ENCODE assay signal across 24 cellular contexts in genomic region chr1:24163999-24164398, GRCh38. TPM values are rescaled to one million over a fixed set of nuclear protein-coding genes. Genes with fewer than 3 reads are reported as not detected.
DNase-seq lines count a peak whose midpoint lies in the region; ATAC-seq, FAIRE-seq and TF ChIP-seq lines count a peak whose summit lies in the region.
"Had no signal": no experiment of that assay in that cellular context is flagged by ENCODE, and none has a peak within 500 bp of the region (broad histone marks: within the 10 kb centered on the region; RNA-seq: fewer than 3 reads in every experiment).

No MANE protein-coding gene starts in this region.

- no peak for TF ChIP-seq POLR2A in HepG2 (IDR thresholded peaks at IDR 0.05; ENCODE audit: insufficient read depth in 1 of 2, low read depth in 2 of 2, low read length in 2 of 2)

- CTCF ChIA-PET in HepG2 (lab: Yijun Ruan, JAX; ENCODE audit: low intra/inter-chr PET ratio, low total read pairs) = no interaction called here

- POLR2A ChIA-PET in HepG2 (lab: Yijun Ruan, JAX) = no interaction called here

- peaks cover 0 to 10% (median 8%) of the 10 kb centered on the region in 4 donors for H3K4me1 ChIP-seq in liver (ENCODE audit: control insufficient read depth in 4 of 4, insufficient read depth in 4 of 4, low read length in 3 of 4)
- H3K4me1 ChIP-seq in HepG2 (ENCODE audit: insufficient read depth, low read length) = peaks cover 21% of the 10 kb centered on the region
- H3K4me1 ChIP-seq: BE2C, Caco-2 had no signal

- TF ChIP-seq EP300 in HepG2 (IDR thresholded peaks at IDR 0.05; ENCODE audit: low read depth in 2 of 2, low read length in 2 of 2) (no peak), HepG2 (CRISPR knock-in tag; IDR thresholded peaks at IDR 0.05; ENCODE audit: borderline replicate concordance) (no peak)

- no peak for FAIRE-seq in HepG2 (lab: Jason Lieb, UNC)
- FAIRE-seq: A204.1, D721Med, G401.6, GM12891, GM19239 had no signal

- H3K9ac ChIP-seq in liver (ENCODE audit: low read depth in 1 of 2, low read length in 2 of 2) (no peak overlapping the region), HepG2 (ENCODE audit: insufficient read depth, low read depth, low read length) (no peak overlapping the region)
- H3K9ac ChIP-seq: BLaER1 had no signal

- H3K4me3 ChIP-seq in liver (ENCODE audit: low read depth in 1 of 3, low read length in 3 of 3) (no peak overlapping the region), HepG2 (replicated peaks in 1 of 3; ENCODE audit: insufficient read depth in 1 of 3, low read depth in 2 of 3, low read length in 3 of 3) (no peak overlapping the region)
- H3K4me3 ChIP-seq: BLaER1 had no signal

- intact Hi-C loops in HepG2 (cut with micrococcal nuclease; ENCODE audit: unreplicated experiment) = no loop called here

- H3K27ac ChIP-seq in liver (ENCODE audit: low read depth in 1 of 2, low read length in 2 of 2) (no peak overlapping the region), HepG2 (ENCODE audit: extremely low read length, insufficient read depth, low read length) (no peak overlapping the region)
- H3K27ac ChIP-seq: BLaER1 had no signal

- H4K20me1 ChIP-seq in HepG2 (ENCODE audit: insufficient read depth, low read length) = no peaks in the 10 kb centered on the region
- H4K20me1 ChIP-seq: BLaER1 had no signal

- no peaks in the 10 kb centered on the region for H3K9me3 ChIP-seq in liver (ENCODE audit: control insufficient read depth in 4 of 4, low read length in 3 of 4)
- no peaks in the 10 kb centered on the region for H3K9me3 ChIP-seq in HepG2 (ENCODE audit: low read length)
- H3K9me3 ChIP-seq: BE2C, BLaER1, Caco-2 had no signal

- H3K27me3 ChIP-seq in liver (ENCODE audit: control insufficient read depth in 4 of 4, insufficient read depth in 4 of 4, low read length in 3 of 4) (no peaks in the 10 kb centered on the region), HepG2 (ENCODE audit: control insufficient read depth in 1 of 2, insufficient read depth in 2 of 2, low read length in 2 of 2) (no peaks in the 10 kb centered on the region)
- H3K27me3 ChIP-seq: BE2C, BLaER1 had no signal

- TF ChIP-seq RAD21 in liver (IDR thresholded peaks at IDR 0.05) (no peak), HepG2 (CRISPR knock-in tag; IDR thresholded peaks at IDR 0.05) (no peak)

- H3K79me2 ChIP-seq in HepG2 (ENCODE audit: insufficient read depth, low read length) = no peaks in the 10 kb centered on the region

- in situ Hi-C loops in HepG2 (cut with HindIII; ENCODE audit: extremely low pct_ligation_motif_present, low pct_unique_long_range_greater_than_20kb) = no loop called here

- ATAC-seq in HepG2 = no peak
- ATAC-seq in left lobe of liver = peak; percentile 81
- ATAC-seq: CD8-positive, alpha-beta T cell had no signal

- TF ChIP-seq CTCF in liver (IDR thresholded peaks at IDR 0.05; ENCODE audit: low read depth, low read length, missing input control) (no peak), HepG2 (CRISPR knock-in tag; IDR thresholded peaks at IDR 0.05) (no peak)

- H3K4me2 ChIP-seq in HepG2 (ENCODE audit: low read depth, low read length) = no peak overlapping the region
- H3K4me2 ChIP-seq: BLaER1 had no signal

- peaks cover 0 to 28% (median 8%) of the 10 kb centered on the region in 4 donors for H3K36me3 ChIP-seq in liver (ENCODE audit: control insufficient read depth in 4 of 4, insufficient read depth in 3 of 4, low read depth in 1 of 4, low read length in 3 of 4)
- peaks cover 2 to 18% of the 10 kb centered on the region in 2 experiments for H3K36me3 ChIP-seq in HepG2 (replicated peaks in 1 of 2; ENCODE audit: control insufficient read depth in 1 of 2, insufficient read depth in 2 of 2, low read length in 2 of 2)
- H3K36me3 ChIP-seq: BE2C had no signal

- BruUV-seq in HepG2 (replicated peaks; lab: Mats Ljungman, UMichigan) = no TSS peak

- no peak for DNase-seq in HepG2 (ENCODE audit: low spot score)
- no peak for DNase-seq in left lobe of liver (ENCODE audit: low spot score)
- no peak for DNase-seq in iPS-NIHi11 (ENCODE audit: low spot score)
- no peak for DNase-seq in activated CD4-positive, alpha-beta T cell treated with anti-CD3 and anti-CD28 coated beads for 4 hours
- DNase-seq: 8988T; ACHN; BE2C; C1 segment of cervical spinal cord; Caco-2; Calu3; CD4-positive, alpha-beta T cell; CD8-positive, alpha-beta T cell; DMS79 treated with DMSO at 0.1 percent for 48 hours; GF-D8 had no signal

- no peak overlapping the region for H2AFZ ChIP-seq in HepG2 (ENCODE audit: low read length)

- 51% methylated on average over 3 of the region's 3 CpGs for WGBS in liver
- WGBS in HepG2 (ENCODE audit: low lambda C conversion rate) = 92% methylated on average over 3 of the region's 3 CpGs

RNA-seq across cellular contexts. Expression of gene IL22RA1, which starts 21.1 kb away (rescaled TPM):
- 1 to 10 TPM; 2.1 to 4.5 TPM for total RNA-seq in liver
- polyA plus RNA-seq in liver = 1 to 10 TPM; 3.4 to 3.5 TPM
- 2.1 and 4.4 TPM in 2 replicates for total RNA-seq in HepG2 (2016; rRNA removed; fragmentation: Illumina TruSeq; extraction: Trizol)
- total RNA-seq in HepG2 (2016; cell fraction: cytosol; rRNA removed; fragmentation: Illumina TruSeq; extraction: Trizol; ENCODE audit: low read depth) = 0.91 and 1.6 TPM in 2 replicates
- 1.5 and 4.4 TPM in 2 replicates for total RNA-seq in HepG2 (2016; cell fraction: insoluble cytoplasmic fraction; rRNA removed; fragmentation: Illumina TruSeq; extraction: Trizol)
- total RNA-seq in HepG2 (2016; cell fraction: membrane; rRNA removed; fragmentation: Illumina TruSeq; extraction: Trizol) = 3.0 and 3.1 TPM in 2 replicates
- total RNA-seq in HepG2 (2016; cell fraction: nucleus; rRNA removed; fragmentation: Illumina TruSeq; extraction: Trizol) = 4.5 and 6.1 TPM in 2 replicates
- 10.2 and 13.3 TPM in 2 replicates for polyA plus RNA-seq in HepG2 (2011; rRNA removed)
- 5.9 and 6.0 TPM in 2 replicates for polyA plus RNA-seq in HepG2 (2011; cell fraction: cytosol; rRNA removed)
- 13.5 and 13.6 TPM in 2 replicates for polyA plus RNA-seq in HepG2 (2011; cell fraction: nucleus; rRNA removed)
- 11.8 and 14.1 TPM in 2 replicates for polyA plus RNA-seq in HepG2 (2012)
- polyA plus RNA-seq in HepG2 (2016; cell fraction: cytosol; fragmentation: Illumina TruSeq; extraction: Trizol; ENCODE audit: low read depth) = 1.7 and 2.0 TPM in 2 replicates
- 2.8 and 3.9 TPM in 2 replicates for polyA plus RNA-seq in HepG2 (2016; cell fraction: insoluble cytoplasmic fraction; fragmentation: Illumina TruSeq; extraction: Trizol; ENCODE audit: low read depth)
- 2.4 and 3.0 TPM in 2 replicates for polyA plus RNA-seq in HepG2 (2016; cell fraction: membrane; fragmentation: Illumina TruSeq; extraction: Trizol; ENCODE audit: low read depth)
- 13.6 and 13.9 TPM in 2 replicates for polyA plus RNA-seq in HepG2 (2016; cell fraction: nucleus; fragmentation: Illumina TruSeq; extraction: Trizol; ENCODE audit: insufficient read depth, low read depth)
- 2.7 and 12.2 TPM in 2 replicates for polyA minus RNA-seq in HepG2 (2011; rRNA and poly(A)+ RNA removed; ENCODE audit: low replicate concordance)
- polyA minus RNA-seq in HepG2 (2011; cell fraction: cytosol; rRNA and poly(A)+ RNA removed) = 4.0 and 5.3 TPM in 2 replicates
- 4.2 and 4.5 TPM in 2 replicates for polyA minus RNA-seq in HepG2 (2011; cell fraction: nucleus; rRNA and poly(A)+ RNA removed)
- 2.9 TPM for total RNA-seq in left lobe of liver
- total RNA-seq: CD4-positive, alpha-beta T cell; CD8-positive, alpha-beta T cell had no signal
- polyA plus RNA-seq: AG04450, CD14-positive monocyte had no signal

RNA-seq across cellular contexts. Expression of gene IFNLR1, which starts 23.1 kb away (rescaled TPM):
- 1 to 10 TPM; 2.2 to 6.4 TPM for total RNA-seq in liver
- 1 to 10 TPM; 2.9 to 4.1 TPM for polyA plus RNA-seq in liver
- total RNA-seq in HepG2 (2016; rRNA removed; fragmentation: Illumina TruSeq; extraction: Trizol) = 5.7 and 8.5 TPM in 2 replicates
- total RNA-seq in HepG2 (2016; cell fraction: cytosol; rRNA removed; fragmentation: Illumina TruSeq; extraction: Trizol; ENCODE audit: low read depth) = 3.8 and 4.0 TPM in 2 replicates
- total RNA-seq in HepG2 (2016; cell fraction: insoluble cytoplasmic fraction; rRNA removed; fragmentation: Illumina TruSeq; extraction: Trizol) = 5.2 and 8.9 TPM in 2 replicates
- total RNA-seq in HepG2 (2016; cell fraction: membrane; rRNA removed; fragmentation: Illumina TruSeq; extraction: Trizol) = 5.8 and 6.1 TPM in 2 replicates
- total RNA-seq in HepG2 (2016; cell fraction: nucleus; rRNA removed; fragmentation: Illumina TruSeq; extraction: Trizol) = 7.8 TPM in 2 replicates
- polyA plus RNA-seq in HepG2 (2011; rRNA removed) = 3.8 and 6.5 TPM in 2 replicates
- polyA plus RNA-seq in HepG2 (2011; cell fraction: cytosol; rRNA removed) = 3.4 and 4.6 TPM in 2 replicates
- 4.6 and 5.3 TPM in 2 replicates for polyA plus RNA-seq in HepG2 (2011; cell fraction: nucleus; rRNA removed)
- 3.2 and 3.9 TPM in 2 replicates for polyA plus RNA-seq in HepG2 (2012)
- 3.7 and 4.5 TPM in 2 replicates for polyA plus RNA-seq in HepG2 (2016; cell fraction: cytosol; fragmentation: Illumina TruSeq; extraction: Trizol; ENCODE audit: low read depth)
- 2.8 and 3.6 TPM in 2 replicates for polyA plus RNA-seq in HepG2 (2016; cell fraction: insoluble cytoplasmic fraction; fragmentation: Illumina TruSeq; extraction: Trizol; ENCODE audit: low read depth)
- 3.5 and 3.9 TPM in 2 replicates for polyA plus RNA-seq in HepG2 (2016; cell fraction: membrane; fragmentation: Illumina TruSeq; extraction: Trizol; ENCODE audit: low read depth)
- polyA plus RNA-seq in HepG2 (2016; cell fraction: nucleus; fragmentation: Illumina TruSeq; extraction: Trizol; ENCODE audit: insufficient read depth, low read depth) = 11.8 and 14.2 TPM in 2 replicates
- polyA minus RNA-seq in HepG2 (2011; rRNA and poly(A)+ RNA removed; ENCODE audit: low replicate concordance) = 2.1 and 8.3 TPM in 2 replicates
- polyA minus RNA-seq in HepG2 (2011; cell fraction: cytosol; rRNA and poly(A)+ RNA removed) = 4.3 TPM in 2 replicates
- 2.4 and 3.1 TPM in 2 replicates for polyA minus RNA-seq in HepG2 (2011; cell fraction: nucleus; rRNA and poly(A)+ RNA removed)
- total RNA-seq in left lobe of liver = 4.5 TPM
- polyA plus RNA-seq: AG04450, CD14-positive monocyte had no signal

RNA-seq across cellular contexts. Expression of gene MYOM3, which starts 52.1 kb away (rescaled TPM):
- total RNA-seq in liver (under 1 TPM; 0.05 to 0.17 TPM), HepG2 (2016; rRNA removed; fragmentation: Illumina TruSeq; extraction: Trizol) (15.3 and 16.5 TPM in 2 replicates), left lobe of liver (0.08 TPM)
- polyA plus RNA-seq in liver (under 1 TPM in 1 of 2 donors, not detected in 1; 0.01 TPM), HepG2 (2011; rRNA removed) (5.8 and 7.9 TPM in 2 replicates)
- total RNA-seq in HepG2 (2016; cell fraction: cytosol; rRNA removed; fragmentation: Illumina TruSeq; extraction: Trizol; ENCODE audit: low read depth) = 4.1 and 5.6 TPM in 2 replicates
- total RNA-seq in HepG2 (2016; cell fraction: insoluble cytoplasmic fraction; rRNA removed; fragmentation: Illumina TruSeq; extraction: Trizol) = 13.4 and 15.6 TPM in 2 replicates
- total RNA-seq in HepG2 (2016; cell fraction: membrane; rRNA removed; fragmentation: Illumina TruSeq; extraction: Trizol) = 13.7 and 13.8 TPM in 2 replicates
- total RNA-seq in HepG2 (2016; cell fraction: nucleus; rRNA removed; fragmentation: Illumina TruSeq; extraction: Trizol) = 8.9 and 12.1 TPM in 2 replicates
- polyA plus RNA-seq in HepG2 (2011; cell fraction: cytosol; rRNA removed) = 5.4 and 6.0 TPM in 2 replicates
- polyA plus RNA-seq in HepG2 (2011; cell fraction: nucleus; rRNA removed) = 11.3 and 13.5 TPM in 2 replicates
- polyA plus RNA-seq in HepG2 (2012) = 16.0 TPM in 2 replicates
- 2.4 TPM in 2 replicates for polyA plus RNA-seq in HepG2 (2016; cell fraction: cytosol; fragmentation: Illumina TruSeq; extraction: Trizol; ENCODE audit: low read depth)
- 13.0 and 14.7 TPM in 2 replicates for polyA plus RNA-seq in HepG2 (2016; cell fraction: insoluble cytoplasmic fraction; fragmentation: Illumina TruSeq; extraction: Trizol; ENCODE audit: low read depth)
- 8.0 and 8.5 TPM in 2 replicates for polyA plus RNA-seq in HepG2 (2016; cell fraction: membrane; fragmentation: Illumina TruSeq; extraction: Trizol; ENCODE audit: low read depth)
- polyA plus RNA-seq in HepG2 (2016; cell fraction: nucleus; fragmentation: Illumina TruSeq; extraction: Trizol; ENCODE audit: insufficient read depth, low read depth) = 19.4 and 21.7 TPM in 2 replicates
- 0.14 and 8.4 TPM in 2 replicates for polyA minus RNA-seq in HepG2 (2011; rRNA and poly(A)+ RNA removed; ENCODE audit: low replicate concordance)
- 3.6 and 4.5 TPM in 2 replicates for polyA minus RNA-seq in HepG2 (2011; cell fraction: cytosol; rRNA and poly(A)+ RNA removed)
- polyA minus RNA-seq in HepG2 (2011; cell fraction: nucleus; rRNA and poly(A)+ RNA removed) = 10.2 and 12.6 TPM in 2 replicates
- total RNA-seq: A673; Caco-2; CD4-positive, alpha-beta T cell; CD8-positive, alpha-beta T cell had no signal
- polyA plus RNA-seq: AG04450, CD14-positive monocyte had no signal
